1 cellular context compared by ENCODE assay signal in the genomic region with DNA sequence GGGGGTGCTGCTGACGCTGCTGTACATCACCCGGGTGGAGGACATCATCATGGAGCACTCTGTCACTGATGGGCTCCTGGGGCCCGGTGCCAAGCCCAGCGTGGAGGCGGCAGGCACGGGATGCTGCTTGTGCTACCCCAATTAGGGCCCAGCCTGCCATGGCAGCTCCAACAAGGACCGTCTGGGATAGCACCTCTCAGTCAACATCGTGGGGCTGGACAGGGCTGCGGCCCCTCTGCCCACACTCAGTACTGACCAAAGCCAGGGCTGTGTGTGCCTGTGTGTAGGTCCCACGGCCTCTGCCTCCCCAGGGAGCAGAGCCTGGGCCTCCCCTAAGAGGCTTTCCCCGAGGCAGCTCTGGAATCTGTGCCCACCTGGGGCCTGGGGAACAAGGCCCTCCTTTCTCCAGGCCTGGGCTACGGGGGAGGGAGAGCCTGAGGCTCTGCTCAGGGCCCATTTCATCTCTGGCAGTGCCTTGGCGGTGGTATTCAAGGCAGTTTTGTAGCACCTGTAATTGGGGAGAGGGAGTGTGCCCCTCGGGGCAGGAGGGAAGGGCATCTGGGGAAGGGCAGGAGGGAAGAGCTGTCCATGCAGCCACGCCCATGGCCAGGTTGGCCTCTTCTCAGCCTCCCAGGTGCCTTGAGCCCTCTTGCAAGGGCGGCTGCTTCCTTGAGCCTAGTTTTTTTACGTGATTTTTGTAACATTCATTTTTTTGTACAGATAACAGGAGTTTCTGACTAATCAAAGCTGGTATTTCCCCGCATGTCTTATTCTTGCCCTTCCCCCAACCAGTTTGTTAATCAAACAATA.
TF ChIP-seq lines count a peak whose summit lies in the region.

No MANE protein-coding gene starts in this region.

TF ChIP-seq in GM23338, 12 proteins besides CTCF, POLR2A, EP300 and RAD21 (continued from another document):
- TF ChIP-seq, protein P1, sequence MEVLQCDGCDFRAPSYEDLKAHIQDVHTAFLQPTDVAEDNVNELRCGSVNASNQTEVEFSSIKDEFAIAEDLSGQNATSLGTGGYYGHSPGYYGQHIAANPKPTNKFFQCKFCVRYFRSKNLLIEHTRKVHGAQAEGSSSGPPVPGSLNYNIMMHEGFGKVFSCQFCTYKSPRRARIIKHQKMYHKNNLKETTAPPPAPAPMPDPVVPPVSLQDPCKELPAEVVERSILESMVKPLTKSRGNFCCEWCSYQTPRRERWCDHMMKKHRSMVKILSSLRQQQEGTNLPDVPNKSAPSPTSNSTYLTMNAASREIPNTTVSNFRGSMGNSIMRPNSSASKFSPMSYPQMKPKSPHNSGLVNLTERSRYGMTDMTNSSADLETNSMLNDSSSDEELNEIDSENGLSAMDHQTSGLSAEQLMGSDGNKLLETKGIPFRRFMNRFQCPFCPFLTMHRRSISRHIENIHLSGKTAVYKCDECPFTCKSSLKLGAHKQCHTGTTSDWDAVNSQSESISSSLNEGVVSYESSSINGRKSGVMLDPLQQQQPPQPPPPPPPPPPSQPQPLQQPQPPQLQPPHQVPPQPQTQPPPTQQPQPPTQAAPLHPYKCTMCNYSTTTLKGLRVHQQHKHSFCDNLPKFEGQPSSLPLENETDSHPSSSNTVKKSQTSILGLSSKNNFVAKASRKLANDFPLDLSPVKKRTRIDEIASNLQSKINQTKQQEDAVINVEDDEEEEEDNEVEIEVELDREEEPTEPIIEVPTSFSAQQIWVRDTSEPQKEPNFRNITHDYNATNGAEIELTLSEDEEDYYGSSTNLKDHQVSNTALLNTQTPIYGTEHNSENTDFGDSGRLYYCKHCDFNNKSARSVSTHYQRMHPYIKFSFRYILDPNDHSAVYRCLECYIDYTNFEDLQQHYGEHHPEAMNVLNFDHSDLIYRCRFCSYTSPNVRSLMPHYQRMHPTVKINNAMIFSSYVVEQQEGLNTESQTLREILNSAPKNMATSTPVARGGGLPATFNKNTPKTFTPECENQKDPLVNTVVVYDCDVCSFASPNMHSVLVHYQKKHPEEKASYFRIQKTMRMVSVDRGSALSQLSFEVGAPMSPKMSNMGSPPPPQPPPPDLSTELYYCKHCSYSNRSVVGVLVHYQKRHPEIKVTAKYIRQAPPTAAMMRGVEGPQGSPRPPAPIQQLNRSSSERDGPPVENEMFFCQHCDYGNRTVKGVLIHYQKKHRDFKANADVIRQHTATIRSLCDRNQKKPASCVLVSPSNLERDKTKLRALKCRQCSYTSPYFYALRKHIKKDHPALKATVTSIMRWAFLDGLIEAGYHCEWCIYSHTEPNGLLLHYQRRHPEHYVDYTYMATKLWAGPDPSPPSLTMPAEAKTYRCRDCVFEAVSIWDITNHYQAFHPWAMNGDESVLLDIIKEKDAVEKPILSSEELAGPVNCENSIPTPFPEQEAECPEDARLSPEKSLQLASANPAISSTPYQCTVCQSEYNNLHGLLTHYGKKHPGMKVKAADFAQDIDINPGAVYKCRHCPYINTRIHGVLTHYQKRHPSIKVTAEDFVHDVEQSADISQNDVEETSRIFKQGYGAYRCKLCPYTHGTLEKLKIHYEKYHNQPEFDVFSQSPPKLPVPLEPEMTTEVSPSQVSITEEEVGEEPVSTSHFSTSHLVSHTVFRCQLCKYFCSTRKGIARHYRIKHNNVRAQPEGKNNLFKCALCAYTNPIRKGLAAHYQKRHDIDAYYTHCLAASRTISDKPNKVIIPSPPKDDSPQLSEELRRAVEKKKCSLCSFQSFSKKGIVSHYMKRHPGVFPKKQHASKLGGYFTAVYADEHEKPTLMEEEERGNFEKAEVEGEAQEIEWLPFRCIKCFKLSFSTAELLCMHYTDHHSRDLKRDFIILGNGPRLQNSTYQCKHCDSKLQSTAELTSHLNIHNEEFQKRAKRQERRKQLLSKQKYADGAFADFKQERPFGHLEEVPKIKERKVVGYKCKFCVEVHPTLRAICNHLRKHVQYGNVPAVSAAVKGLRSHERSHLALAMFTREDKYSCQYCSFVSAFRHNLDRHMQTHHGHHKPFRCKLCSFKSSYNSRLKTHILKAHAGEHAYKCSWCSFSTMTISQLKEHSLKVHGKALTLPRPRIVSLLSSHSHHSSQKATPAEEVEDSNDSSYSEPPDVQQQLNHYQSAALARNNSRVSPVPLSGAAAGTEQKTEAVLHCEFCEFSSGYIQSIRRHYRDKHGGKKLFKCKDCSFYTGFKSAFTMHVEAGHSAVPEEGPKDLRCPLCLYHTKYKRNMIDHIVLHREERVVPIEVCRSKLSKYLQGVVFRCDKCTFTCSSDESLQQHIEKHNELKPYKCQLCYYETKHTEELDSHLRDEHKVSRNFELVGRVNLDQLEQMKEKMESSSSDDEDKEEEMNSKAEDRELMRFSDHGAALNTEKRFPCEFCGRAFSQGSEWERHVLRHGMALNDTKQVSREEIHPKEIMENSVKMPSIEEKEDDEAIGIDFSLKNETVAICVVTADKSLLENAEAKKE (CRISPR knock-in tag; IDR thresholded peaks at IDR 0.05), result no peak
- TF ChIP-seq ZNF114 (CRISPR knock-in tag; IDR thresholded peaks at IDR 0.05) (no peak), EZH2 (IDR thresholded peaks at IDR 0.05; ENCODE audit: low read depth, unreplicated experiment) (no peak)
- TF ChIP-seq, protein P2, sequence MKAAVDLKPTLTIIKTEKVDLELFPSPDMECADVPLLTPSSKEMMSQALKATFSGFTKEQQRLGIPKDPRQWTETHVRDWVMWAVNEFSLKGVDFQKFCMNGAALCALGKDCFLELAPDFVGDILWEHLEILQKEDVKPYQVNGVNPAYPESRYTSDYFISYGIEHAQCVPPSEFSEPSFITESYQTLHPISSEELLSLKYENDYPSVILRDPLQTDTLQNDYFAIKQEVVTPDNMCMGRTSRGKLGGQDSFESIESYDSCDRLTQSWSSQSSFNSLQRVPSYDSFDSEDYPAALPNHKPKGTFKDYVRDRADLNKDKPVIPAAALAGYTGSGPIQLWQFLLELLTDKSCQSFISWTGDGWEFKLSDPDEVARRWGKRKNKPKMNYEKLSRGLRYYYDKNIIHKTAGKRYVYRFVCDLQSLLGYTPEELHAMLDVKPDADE (IDR thresholded peaks at IDR 0.05), result no peak
